Comparison of ENCODE assay signal across 8 cellular contexts in genomic region chr18:5057348-5058012, GRCh38.
A peak's percentile ranks its signal among the peaks of the same experiment; 100 is the strongest.
DNase-seq lines count a peak whose midpoint lies in the region; FAIRE-seq and TF ChIP-seq lines count a peak whose summit lies in the region.

No MANE protein-coding gene starts in this region.

- H3K9ac ChIP-seq in keratinocyte (ENCODE audit: control insufficient read depth, extremely low read depth, insufficient read depth, low read length): no peak overlapping the region

- no peak for TF ChIP-seq POLR2A in NB4 (IDR thresholded peaks at IDR 0.05; ENCODE audit: extremely low read depth, insufficient read length)

- no peaks in the 10 kb centered on the region for H3K9me1 ChIP-seq in keratinocyte (ENCODE audit: control insufficient read depth, extremely low read depth, insufficient read depth, low read length)

- H3K27ac ChIP-seq in keratinocyte (ENCODE audit: control insufficient read depth, insufficient read depth, low read length): no peak overlapping the region

- no peaks in the 10 kb centered on the region for H3K36me3 ChIP-seq in keratinocyte (ENCODE audit: control insufficient read depth in 2 of 2, extremely low read depth in 1 of 2, insufficient read depth in 2 of 2, low read length in 2 of 2)

- no peaks in the 10 kb centered on the region for H3K9me3 ChIP-seq in keratinocyte (ENCODE audit: control insufficient read depth, low read depth, low read length)

- no peaks in the 10 kb centered on the region for H3K27me3 Mint-ChIP-seq in MCF 10A (ENCODE audit: insufficient read depth, unreplicated experiment)

- H3K79me2 ChIP-seq in keratinocyte (ENCODE audit: control insufficient read depth, insufficient read depth, low read length): no peaks in the 10 kb centered on the region

- TF ChIP-seq CTCF in NB4 (IDR thresholded peaks at IDR 0.05; ENCODE audit: low read depth, low read length) (peak; percentile 61), MCF 10A (IDR thresholded peaks at IDR 0.05; ENCODE audit: unreplicated experiment) (peak; percentile 87), keratinocyte (optimal IDR thresholded peaks at IDR 0.05 in 1 of 3, IDR thresholded peaks at IDR 0.05 in 1 of 3, conservative IDR thresholded peaks at IDR 0.05 in 1 of 3; ENCODE audit: extremely low read depth in 1 of 3, insufficient read depth in 2 of 3, low read length in 3 of 3) (peak; percentile 65 to 77 (median 67))

- dilution Hi-C loops in keratinocyte (cut with MboI; ENCODE audit: extremely low pct_ligation_motif_present, low sequenced_read_pairs): no loop called here

- peak; percentile 20 for FAIRE-seq in keratinocyte (lab: Jason Lieb, UNC)

- H2AFZ ChIP-seq in keratinocyte (ENCODE audit: control insufficient read depth, low read length): no peak overlapping the region

- H3K4me1 Mint-ChIP-seq in MCF 10A (ENCODE audit: insufficient read depth, unreplicated experiment): peaks cover 5% of the 10 kb centered on the region

- CTCF ChIA-PET in HEK293T (lab: Yijun Ruan, JAX) (interaction anchor here (0.7 to 3.0 kb wide), 2 partner anchors 523 to 951 kb away, joined by 3 to 10 read pairs; no protein-coding TSS in a partner anchor), MCF 10A (lab: Yijun Ruan, JAX) (interaction anchor here (0.6 to 6.4 kb wide), 36 partner anchors 10 to 1868 kb away, joined by 3 to 130 read pairs (median 3); no protein-coding TSS in a partner anchor)

- no peaks in the 10 kb centered on the region for H3K36me3 Mint-ChIP-seq in MCF 10A (ENCODE audit: insufficient read depth, unreplicated experiment)

- BruUV-seq in MCF 10A (replicated peaks; lab: Mats Ljungman, UMichigan): no TSS peak

- no peak overlapping the region for H3K4me3 Mint-ChIP-seq in MCF 10A (ENCODE audit: unreplicated experiment)

- H3K4me2 ChIP-seq in keratinocyte (ENCODE audit: control insufficient read depth, extremely low read depth, insufficient read depth, low read depth, low read length): no peak overlapping the region

- no peaks in the 10 kb centered on the region for H3K27me3 ChIP-seq in keratinocyte (ENCODE audit: control insufficient read depth, extremely low read depth, insufficient read depth, low read length)

- no peaks in the 10 kb centered on the region for H3K4me1 ChIP-seq in keratinocyte (ENCODE audit: control insufficient read depth, extremely low read depth, insufficient read depth, low read length)

- no peaks in the 10 kb centered on the region for H3K9me3 Mint-ChIP-seq in MCF 10A (ENCODE audit: unreplicated experiment)

- H3K4me3 ChIP-seq in NB4 (ENCODE audit: low read depth, low read length): no peak overlapping the region
- H3K4me3 ChIP-seq in keratinocyte (ENCODE audit: control insufficient read depth in 2 of 3, extremely low read depth in 1 of 3, insufficient read depth in 2 of 3, low read depth in 1 of 3, low read length in 3 of 3): no peak overlapping the region

- no peaks in the 10 kb centered on the region for H4K20me1 ChIP-seq in keratinocyte (ENCODE audit: control insufficient read depth, extremely low read depth, insufficient read depth, low read length)

- POLR2A ChIA-PET in HEK293T (lab: Yijun Ruan, JAX) (no interaction called here), MCF 10A (lab: Yijun Ruan, JAX) (no interaction called here)

- intact Hi-C loops in MCF 10A (cut with micrococcal nuclease): loop anchor here (1.0 to 10.0 kb wide), 5 partner anchors 875 to 1183 kb away; no protein-coding TSS in a partner anchor

- DNase-seq in NCI-H2081 (lab: John Stamatoyannopoulos, UW): peak; percentile 57 to 67
- no peak for DNase-seq in NCI-H2081 treated with DMSO at 0.1 percent for 48 hours (lab: John Stamatoyannopoulos, UW)
- peak; percentile 54 for DNase-seq in HEK293T (ENCODE audit: extremely low spot score)
- peak; percentile 64 for DNase-seq in NB4 (ENCODE audit: low read depth)
- peak; percentile 54 for DNase-seq in SW480 (ENCODE audit: low spot score)
- peak; percentile 0 for DNase-seq in MCF 10A (ENCODE audit: unreplicated experiment)
- peak; percentile 9 for DNase-seq in keratinocyte (ENCODE audit: low read depth, low spot score)
- peak; percentile 37 for DNase-seq in stimulated activated CD4-positive, alpha-beta T cell treated with anti-CD3 and anti-CD28 coated beads, Interleukin-4, amount 100 ng/mL, for 1 hour

- H3K27ac Mint-ChIP-seq in MCF 10A (ENCODE audit: low read depth, unreplicated experiment): no peak overlapping the region

TF ChIP-seq in HEK293T, 16 proteins besides CTCF, POLR2A, EP300 and RAD21:
- no peak for TF ChIP-seq L3MBTL2 (conservative IDR thresholded peaks at IDR 0.05)
- TF ChIP-seq, protein P1, sequence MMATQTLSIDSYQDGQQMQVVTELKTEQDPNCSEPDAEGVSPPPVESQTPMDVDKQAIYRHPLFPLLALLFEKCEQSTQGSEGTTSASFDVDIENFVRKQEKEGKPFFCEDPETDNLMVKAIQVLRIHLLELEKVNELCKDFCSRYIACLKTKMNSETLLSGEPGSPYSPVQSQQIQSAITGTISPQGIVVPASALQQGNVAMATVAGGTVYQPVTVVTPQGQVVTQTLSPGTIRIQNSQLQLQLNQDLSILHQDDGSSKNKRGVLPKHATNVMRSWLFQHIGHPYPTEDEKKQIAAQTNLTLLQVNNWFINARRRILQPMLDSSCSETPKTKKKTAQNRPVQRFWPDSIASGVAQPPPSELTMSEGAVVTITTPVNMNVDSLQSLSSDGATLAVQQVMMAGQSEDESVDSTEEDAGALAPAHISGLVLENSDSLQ (IDR thresholded peaks at IDR 0.05): no peak
- no peak for TF ChIP-seq SUZ12 (IDR thresholded peaks at IDR 0.05)
- TF ChIP-seq FOXK2 (IDR thresholded peaks at IDR 0.05): no peak
- TF ChIP-seq NFRKB (IDR thresholded peaks at IDR 0.05): no peak
- no peak for TF ChIP-seq ZNF384 (IDR thresholded peaks at IDR 0.05)
- no peak for TF ChIP-seq HDGF (IDR thresholded peaks at IDR 0.05; ENCODE audit: borderline replicate concordance)
